ENCODE assay signal across 8 cellular contexts in the genomic region with DNA sequence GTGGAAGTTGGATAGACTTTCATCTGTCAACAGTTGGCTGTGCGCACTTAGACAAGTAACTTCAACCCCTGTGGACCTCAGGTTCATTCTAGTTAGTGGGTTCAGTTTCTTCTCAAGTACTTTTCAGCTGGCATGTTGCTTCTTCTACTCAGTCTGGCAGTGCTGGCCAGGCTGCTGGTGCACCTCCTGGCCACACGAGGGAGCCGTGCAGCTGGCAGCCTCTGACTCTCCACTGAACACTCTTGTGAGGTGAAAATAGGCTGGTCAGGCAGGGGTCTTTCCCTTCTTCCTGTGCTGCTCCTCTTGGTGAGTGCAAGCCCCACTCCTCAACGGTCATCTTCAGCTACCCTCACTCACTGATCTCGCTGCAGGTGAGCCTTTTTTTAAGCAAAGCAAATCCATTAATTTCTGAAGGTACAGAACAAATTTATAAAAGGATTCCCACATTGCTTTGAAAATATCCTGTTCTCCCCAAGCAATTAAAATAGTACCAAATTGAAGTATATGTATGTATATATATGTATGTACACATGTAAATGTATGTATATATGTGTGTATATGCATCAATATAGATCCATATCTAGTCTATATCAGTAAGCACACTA. TPM values are rescaled to one million over a fixed set of nuclear protein-coding genes. Genes with fewer than 3 reads are reported as not detected.
DNase-seq lines count a peak whose midpoint lies in the region; ATAC-seq and TF ChIP-seq lines count a peak whose summit lies in the region.

No MANE protein-coding gene starts in this region.

- H3K4me1 ChIP-seq in PC-3 (ENCODE audit: insufficient read depth, low read length) = no peaks in the 10 kb centered on the region
- no peaks in the 10 kb centered on the region for H3K4me1 ChIP-seq in trophoblast cell (ENCODE audit: control insufficient read depth in 1 of 2, insufficient read depth in 2 of 2, low read length in 2 of 2)
- no peaks in the 10 kb centered on the region for H3K4me1 ChIP-seq in vagina

- H3K27me3 ChIP-seq in PC-3 (ENCODE audit: low read length) = no peaks in the 10 kb centered on the region
- no peaks in the 10 kb centered on the region for H3K27me3 ChIP-seq in trophoblast cell (ENCODE audit: insufficient read depth, low read length)
- no peaks in the 10 kb centered on the region for H3K27me3 ChIP-seq in vagina

- no CpG with 5 or more reads among the region's 5 CpGs for WGBS in trophoblast cell (ENCODE audit: extremely low coverage, insufficient coverage, insufficient read length)

- H3K9me3 ChIP-seq in PC-3 (ENCODE audit: low read length) (no peaks in the 10 kb centered on the region), trophoblast cell (ENCODE audit: insufficient read depth, low read depth, low read length) (no peaks in the 10 kb centered on the region), vagina (no peaks in the 10 kb centered on the region)

- H2AK5ac ChIP-seq in trophoblast cell (ENCODE audit: low read length) = no peak overlapping the region

- POLR2A ChIA-PET in PC-3 (lab: Charles Lee; ENCODE audit: unreplicated experiment) = no interaction called here

- H4K91ac ChIP-seq in trophoblast cell (ENCODE audit: low read depth, low read length) = no peak overlapping the region

- no peaks in the 10 kb centered on the region for H3K9me2 ChIP-seq in PC-3 (replicated peaks; ENCODE audit: low read length)

- H3K36me3 ChIP-seq in PC-3 (ENCODE audit: low read depth, low read length) = peaks cover 11% of the 10 kb centered on the region; the same call in 1 of the 2 replicates
- no peaks in the 10 kb centered on the region for H3K36me3 ChIP-seq in trophoblast cell (ENCODE audit: control insufficient read depth in 1 of 2, insufficient read depth in 2 of 2, low read length in 2 of 2)
- no peaks in the 10 kb centered on the region for H3K36me3 ChIP-seq in vagina

- H2BK120ac ChIP-seq in trophoblast cell (ENCODE audit: insufficient read depth, low read length, poor library complexity) = no peak overlapping the region

- H3K27ac ChIP-seq in PC-3 (ENCODE audit: low read length) = no peak overlapping the region
- H3K27ac ChIP-seq in trophoblast cell (ENCODE audit: low read depth, low read length) = no peak overlapping the region
- no peak overlapping the region for H3K27ac ChIP-seq in vagina

- H4K12ac ChIP-seq in trophoblast cell (ENCODE audit: low read depth, low read length) = no peak overlapping the region

- no TSS peak for BruUV-seq in PC-3 (replicated peaks; lab: Mats Ljungman, UMichigan)

- TF ChIP-seq POLR2A in vagina (IDR thresholded peaks at IDR 0.05) = no peak

- no peak overlapping the region for H3K18ac ChIP-seq in trophoblast cell (ENCODE audit: low read length)

- H3K23ac ChIP-seq in trophoblast cell (ENCODE audit: low read length) = no peak overlapping the region

- H3K4me2 ChIP-seq in PC-3 (ENCODE audit: low read length) (no peak overlapping the region), trophoblast cell (ENCODE audit: low read length) (no peak overlapping the region)

- H2AFZ ChIP-seq in PC-3 (ENCODE audit: low read length) (no peak overlapping the region), trophoblast cell (ENCODE audit: insufficient read depth, low read length, poor library complexity) (no peak overlapping the region)

- no peak overlapping the region for H3K4me3 ChIP-seq in PC-3 (ENCODE audit: low read length)
- no peak overlapping the region for H3K4me3 ChIP-seq in fibroblast of villous mesenchyme (ENCODE audit: low read depth, low read length)
- no peak overlapping the region for H3K4me3 ChIP-seq in trophoblast cell (ENCODE audit: low read depth, low read length)
- H3K4me3 ChIP-seq in vagina = no peak overlapping the region

- no peak overlapping the region for H3K4ac ChIP-seq in trophoblast cell (ENCODE audit: low read depth, low read length)

- H4K20me1 ChIP-seq in PC-3 (ENCODE audit: low read length) = no peaks in the 10 kb centered on the region

- H3K79me1 ChIP-seq in trophoblast cell (ENCODE audit: low read length) = no peaks in the 10 kb centered on the region

- CTCF ChIA-PET in PC-3 (lab: Charles Lee) = interaction anchor here (0.5 to 0.6 kb wide), 2 partner anchors 12 to 57 kb away, joined by 3 to 4 read pairs; no protein-coding TSS in a partner anchor

- no peak overlapping the region for H2BK12ac ChIP-seq in trophoblast cell (ENCODE audit: low read length)

- H3K79me2 ChIP-seq in PC-3 (ENCODE audit: low read length) = no peaks in the 10 kb centered on the region
- H3K79me2 ChIP-seq in trophoblast cell (ENCODE audit: control insufficient read depth, insufficient read depth, low read length, poor library complexity) = no peaks in the 10 kb centered on the region

- peak; percentile 10 to 23 for DNase-seq in AML-193 (lab: John Stamatoyannopoulos, UW)
- DNase-seq in PC-3 = peak; percentile 62
- DNase-seq in activated T-helper 1 cell treated with anti-CD3 and anti-CD28 coated beads, Interleukin-2, amount 50 U/mL, for 16 hours (ENCODE audit: low read depth in 1 of 2, low spot score in 1 of 2) = peak; percentile 6 to 19
- peak; percentile 22 for DNase-seq in fibroblast of villous mesenchyme (ENCODE audit: low read depth)
- DNase-seq in trophoblast cell = peak; percentile 35 to 66
- no peak for DNase-seq in vagina (ENCODE audit: extremely low spot score in 2 of 2)

- peak; percentile 83 for TF ChIP-seq CTCF in PC-3 (conservative IDR thresholded peaks at IDR 0.05; ENCODE audit: low read depth, low read length)
- TF ChIP-seq CTCF in fibroblast of villous mesenchyme (IDR thresholded peaks at IDR 0.05; ENCODE audit: insufficient read depth, low read depth, low read length) = peak; percentile 87
- TF ChIP-seq CTCF in vagina (IDR thresholded peaks at IDR 0.05) = peak; percentile 18 to 69 (median 44)

- H2BK5ac ChIP-seq in trophoblast cell (ENCODE audit: low read depth, low read length, poor library complexity) = no peak overlapping the region

- no peak overlapping the region for H4K8ac ChIP-seq in trophoblast cell (ENCODE audit: low read depth, low read length)

- no peak overlapping the region for H3K14ac ChIP-seq in trophoblast cell (ENCODE audit: low read length)

- H3F3A ChIP-seq in PC-3 (ENCODE audit: low read length, unreplicated experiment) = no peaks in the 10 kb centered on the region

- peak; percentile 83 for ATAC-seq in GM18858 (IDR thresholded peaks at IDR 0.05; ENCODE audit: unreplicated experiment)
- ATAC-seq in HG03175 (IDR thresholded peaks at IDR 0.05; ENCODE audit: unreplicated experiment) = peak; percentile 84
- peak; percentile 89 for ATAC-seq in PC-3

- H3K9ac ChIP-seq in PC-3 (ENCODE audit: low read length) = no peak overlapping the region
- H3K9ac ChIP-seq in trophoblast cell (ENCODE audit: low read length) = no peak overlapping the region

- intact Hi-C loops in PC-3 (cut with micrococcal nuclease) = no loop called here
- intact Hi-C loops in vagina (cut with DNase I) = no loop called here

RNA-seq across cellular contexts. Expression of a gene that starts 30.6 kb away (rescaled TPM):
- total RNA-seq in PC-3 (2014; rRNA removed) (14.5 and 15.6 TPM in 2 replicates), fibroblast of villous mesenchyme (0.43 TPM in 1 of 2 replicates, not detected in the other), vagina (9.8 TPM)
- 0.07 and 0.08 TPM in 2 replicates for polyA plus RNA-seq in trophoblast cell (2013)

Comparison
In these comparisons a context has a peak if more than half of its experiments do, and no peak if none do; other contexts are left out.
1. DNase-seq: peak in AML-193 (2 of 2), PC-3 (single experiment), activated T-helper 1 cell treated with anti-CD3 and anti-CD28 coated beads, Interleukin-2, amount 50 U/mL, for 16 hours (2 of 2), fibroblast of villous mesenchyme (single experiment) and trophoblast cell (2 of 2); none in vagina (0 of 2).
2. Peak in every context shown above with its lines, with median percentiles within 50 percentile points of each other: ATAC-seq and CTCF ChIP-seq.